Comparison of ENCODE assay signal across 36 cellular contexts in genomic region chr16:80962879-80963278, GRCh38.
"Had no signal": no experiment of that assay in that cellular context is flagged by ENCODE, and none has a peak within 500 bp of the region (broad histone marks: within the 10 kb centered on the region; RNA-seq: fewer than 3 reads in every experiment).

No MANE protein-coding gene starts in this region.

- H3K36me3 ChIP-seq: MG63 had no signal

- H3K9me3 ChIP-seq: MG63 had no signal

- H3K27me3 ChIP-seq: MG63 had no signal

- DNase-seq: Karpas-422, Kasumi-1, MG63, MM.1S, MV-4-11, NCI-H1048, NCI-H1092, NCI-H1092 treated with DMSO at 0.1 percent for 48 hours, NCI-H1105, NCI-H1105 treated with DMSO at 0.1 percent for 48 hours, NCI-H1417, NCI-H1417 treated with DMSO at 0.1 percent for 48 hours, NCI-H1436, NCI-H1436 treated with DMSO at 0.1 percent for 48 hours, NCI-H146, NCI-H1694, NCI-H1694 treated with DMSO at 0.1 percent for 48 hours, NCI-H187, NCI-H187 treated with DMSO at 0.1 percent for 48 hours, NCI-H1930, NCI-H2029, NCI-H2029 treated with DMSO at 0.1 percent for 48 hours, NCI-H2081, NCI-H2081 treated with DMSO at 0.1 percent for 48 hours, NCI-H2107, NCI-H2171, NCI-H2171 treated with DMSO at 0.1 percent for 48 hours, NCI-H2227 treated with DMSO at 0.1 percent for 48 hours, NCI-H226, NCI-H345, NCI-H446, NCI-H446 treated with DMSO at 0.1 percent for 48 hours, NCI-H510A, NCI-H510A treated with DMSO at 0.1 percent for 48 hours, NCI-H524, NCI-H524 treated with DMSO at 0.1 percent for 48 hours had no signal

- H3K4me3 ChIP-seq: MG63 had no signal
